In genomic region chr4:20700007-20700761, GRCh38 we compare ENCODE assay signal across 8 cellular contexts. TPM values are rescaled to one million over a fixed set of nuclear protein-coding genes. Genes with fewer than 3 reads are reported as not detected.
A peak's percentile ranks its signal among the peaks of the same experiment; 100 is the strongest.
DNase-seq lines count a peak whose midpoint lies in the region; ATAC-seq lines count a peak whose summit lies in the region.

TSS of gene PACRGL (plus strand) at chr4:20700458. CDS start at chr4:20704482, 4,024 bp downstream.

- peak within 1 kb of the TSS; percentile 88 for H3K4me3 Mint-ChIP-seq in activated CD8-positive, alpha-beta memory T cell treated with anti-CD3 and anti-CD28 coated beads, Interleukin-2, amount 10 ng/mL, durations not matched to agents 7 days and 5 days

- H3K27me3 Mint-ChIP-seq in activated CD8-positive, alpha-beta memory T cell treated with anti-CD3 and anti-CD28 coated beads, Interleukin-2, amount 10 ng/mL, durations not matched to agents 7 days and 5 days, result no peaks in the 10 kb centered on the region

- H3K4me1 ChIP-seq in NT2/D1 (ENCODE audit: insufficient read depth, insufficient read length), result no peaks in the 10 kb centered on the region
- H3K4me1 ChIP-seq in endocrine pancreas (ENCODE audit: control insufficient read depth, insufficient read depth, low read length), result peaks cover 4% of the 10 kb centered on the region
- peaks cover 2% of the 10 kb centered on the region for H3K4me1 ChIP-seq in mesenchymal stem cell (ENCODE audit: control insufficient read depth, insufficient read depth, low read depth, low read length)

- H2BK12ac ChIP-seq in mesenchymal stem cell (ENCODE audit: low read length in 2 of 2), result no peak within 1 kb of the TSS

- no peak within 1 kb of the TSS for H2BK120ac ChIP-seq in mesenchymal stem cell (ENCODE audit: low read depth, low read length)

- H3K23ac ChIP-seq in mesenchymal stem cell (ENCODE audit: low read length in 2 of 2), result no peak within 1 kb of the TSS

- H3K9ac ChIP-seq in NT2/D1 (ENCODE audit: insufficient read length, low read depth), result peak within 1 kb of the TSS; percentile 92
- peak within 1 kb of the TSS; percentile 87 for H3K9ac ChIP-seq in endocrine pancreas (ENCODE audit: control insufficient read depth, insufficient read depth, low read length)
- H3K9ac ChIP-seq in mesenchymal stem cell (ENCODE audit: low read length), result peak within 1 kb of the TSS; percentile 97

- peak within 1 kb of the TSS; percentile 90 for H3K27ac Mint-ChIP-seq in activated CD8-positive, alpha-beta memory T cell treated with anti-CD3 and anti-CD28 coated beads, Interleukin-2, amount 10 ng/mL, durations not matched to agents 7 days and 5 days

- no peaks in the 10 kb centered on the region for H3K9me3 ChIP-seq in NT2/D1 (ENCODE audit: insufficient read depth, low read length)
- H3K9me3 ChIP-seq in endocrine pancreas (ENCODE audit: control insufficient read depth, low read length), result no peaks in the 10 kb centered on the region
- no peaks in the 10 kb centered on the region for H3K9me3 ChIP-seq in mesenchymal stem cell (ENCODE audit: control insufficient read depth, low read length)

- H4K8ac ChIP-seq in mesenchymal stem cell (ENCODE audit: low read length), result peak within 1 kb of the TSS; percentile 95

- H3K14ac ChIP-seq in mesenchymal stem cell (ENCODE audit: low read length in 2 of 2), result no peak within 1 kb of the TSS

- CTCF ChIA-PET in activated CD8-positive, alpha-beta memory T cell treated with anti-CD3 and anti-CD28 coated beads, Interleukin-2, amount 10 ng/mL, durations not matched to agents 7 days and 5 days (lab: Charles Lee), result interaction anchor here (1.1 kb wide), 1 partner anchor 278 kb away, joined by 3 read pairs; no protein-coding TSS in a partner anchor

- peaks cover 7% of the 10 kb centered on the region for H3K36me3 Mint-ChIP-seq in activated CD8-positive, alpha-beta memory T cell treated with anti-CD3 and anti-CD28 coated beads, Interleukin-2, amount 10 ng/mL, durations not matched to agents 7 days and 5 days

- DNase-seq in COR-L47 (lab: John Stamatoyannopoulos, UW) (peak; percentile 98), HUDEP-2 (lab: John Stamatoyannopoulos, UW; ENCODE audit: unreplicated experiment in 76 of 76) (peak; percentile 24 to 93 (median 85)), NT2/D1 (ENCODE audit: low read depth, low spot score) (peak; percentile 96), mesenchymal stem cell (peak; percentile 97)
- DNase-seq in activated CD8-positive, alpha-beta memory T cell treated with anti-CD3 and anti-CD28 coated beads, Interleukin-2, amount 10 ng/mL, durations not matched to agents 7 days and 5 days, result peak; percentile 96
- DNase-seq in stimulated activated CD8-positive, alpha-beta memory T cell treated with anti-CD3 and anti-CD28 coated beads, Interleukin-12 subunit alpha, Interleukin-12 subunit beta, amount 100 ng/mL, for 4 hours (ENCODE audit: low read depth), result peak; percentile 85

- peak within 1 kb of the TSS in 1 of 2 experiments; percentile 89 for H3K4ac ChIP-seq in mesenchymal stem cell (ENCODE audit: low read depth in 1 of 2, low read length in 2 of 2)

- peak within 1 kb of the TSS; percentile 43 for H3K27ac ChIP-seq in mesenchymal stem cell (ENCODE audit: low read length, poor library complexity, severe bottlenecking)

- H3K36me3 ChIP-seq in NT2/D1 (ENCODE audit: insufficient read depth, insufficient read length, low read length) (peaks cover 19% of the 10 kb centered on the region), endocrine pancreas (ENCODE audit: control insufficient read depth, insufficient read depth, low read length) (no peaks in the 10 kb centered on the region), mesenchymal stem cell (ENCODE audit: control insufficient read depth in 1 of 2, insufficient read depth in 2 of 2, low read depth in 1 of 2, low read length in 2 of 2) (peaks cover 1 to 13% of the 10 kb centered on the region in 2 experiments)

- H3K27me3 ChIP-seq in NT2/D1 (ENCODE audit: insufficient read depth, insufficient read length), result no peaks in the 10 kb centered on the region
- H3K27me3 ChIP-seq in endocrine pancreas (ENCODE audit: control insufficient read depth, insufficient read depth, low read length), result no peaks in the 10 kb centered on the region
- H3K27me3 ChIP-seq in mesenchymal stem cell (ENCODE audit: control insufficient read depth in 1 of 2, insufficient read depth in 1 of 2, low read length in 2 of 2), result no peaks in the 10 kb centered on the region

- peak within 1 kb of the TSS; percentile 20 for H2BK5ac ChIP-seq in mesenchymal stem cell (ENCODE audit: low read depth, low read length, poor library complexity, severe bottlenecking)

- H2BK15ac ChIP-seq in mesenchymal stem cell (ENCODE audit: low read depth, poor library complexity, severe bottlenecking), result peak within 1 kb of the TSS; percentile 3

- H3K18ac ChIP-seq in mesenchymal stem cell (ENCODE audit: low read depth in 1 of 2, low read length in 2 of 2), result peak within 1 kb of the TSS in 1 of 2 experiments; percentile 28

- peak within 1 kb of the TSS; percentile 89 for H2AFZ ChIP-seq in mesenchymal stem cell (ENCODE audit: low read depth, low read length)

- H3K4me3 ChIP-seq in NT2/D1 (ENCODE audit: insufficient read length, low read depth) (peak within 1 kb of the TSS; percentile 94), endocrine pancreas (ENCODE audit: control insufficient read depth, insufficient read depth, low read length) (peak within 1 kb of the TSS; percentile 84), mesenchymal stem cell (ENCODE audit: insufficient read depth in 1 of 2, low read depth in 1 of 2, low read length in 2 of 2) (peak within 1 kb of the TSS; percentile 74 to 93)

- H4K91ac ChIP-seq in mesenchymal stem cell (ENCODE audit: low read length), result no peak within 1 kb of the TSS

- peak within 1 kb of the TSS; percentile 86 for H3K4me2 ChIP-seq in mesenchymal stem cell (ENCODE audit: low read length, poor library complexity, severe bottlenecking)

- no peaks in the 10 kb centered on the region for H3K9me3 Mint-ChIP-seq in activated CD8-positive, alpha-beta memory T cell treated with anti-CD3 and anti-CD28 coated beads, Interleukin-2, amount 10 ng/mL, durations not matched to agents 7 days and 5 days (ENCODE audit: low read depth)

- WGBS in mesenchymal stem cell, result under 1% methylated on average over 57 of the region's 60 CpGs

- H3K4me1 Mint-ChIP-seq in activated CD8-positive, alpha-beta memory T cell treated with anti-CD3 and anti-CD28 coated beads, Interleukin-2, amount 10 ng/mL, durations not matched to agents 7 days and 5 days, result peaks cover 20% of the 10 kb centered on the region

- peak; percentile 100 for ATAC-seq in GM21381 (IDR thresholded peaks at IDR 0.05; ENCODE audit: unreplicated experiment)
- ATAC-seq in activated CD8-positive, alpha-beta memory T cell treated with anti-CD3 and anti-CD28 coated beads, Interleukin-2, amount 10 ng/mL, durations not matched to agents 7 days and 5 days, result peak; percentile 99

- no peak within 1 kb of the TSS for H2AK5ac ChIP-seq in mesenchymal stem cell (ENCODE audit: low read length, severe bottlenecking)

- H3K79me1 ChIP-seq in mesenchymal stem cell (replicated peaks; ENCODE audit: low read length, poor library complexity, severe bottlenecking), result peaks cover 14% of the 10 kb centered on the region

RNA-seq across cellular contexts. Expression of gene PACRGL, which starts in this region (rescaled TPM):
- 10 to 100 TPM; 10.5 to 11.1 TPM for total RNA-seq in activated CD8-positive, alpha-beta memory T cell treated with anti-CD3 and anti-CD28 coated beads, Interleukin-2, amount 10 ng/mL, durations not matched to agents 7 days and 5 days
- 7.6 TPM for polyA plus RNA-seq in mesenchymal stem cell (2013, experiment 1 of 2)
- polyA plus RNA-seq in mesenchymal stem cell (2013, experiment 2 of 2), result 9.2 TPM

Comparison
In these comparisons a context has a peak if more than half of its experiments do, and no peak if none do; other contexts are left out.
1. Peak in every context shown above with its lines: DNase-seq, ATAC-seq, H3K4me3 ChIP-seq and H3K27ac ChIP-seq.